ENCODE assay signal across 16 cellular contexts in the genomic region with DNA sequence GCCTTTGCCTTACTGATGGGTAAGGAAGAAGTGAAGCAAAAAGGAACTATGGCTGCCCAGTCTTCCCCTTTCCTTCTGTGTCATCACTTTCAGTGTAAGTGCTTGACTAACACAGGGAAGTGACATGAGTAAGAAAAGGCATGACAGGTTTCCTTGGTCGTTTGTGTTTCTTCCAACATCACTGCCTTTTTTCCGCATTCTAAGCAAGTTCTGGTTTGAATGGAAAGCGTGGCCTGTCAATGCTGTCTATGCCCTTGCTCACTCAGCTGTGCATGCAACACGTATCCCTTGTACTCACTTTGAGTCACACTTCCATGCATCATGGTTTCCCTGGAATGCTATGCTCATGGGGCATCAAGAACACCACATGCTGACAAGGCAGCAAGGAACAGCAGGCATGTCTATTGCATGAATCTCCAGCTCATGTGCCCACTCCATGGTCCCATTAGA.
A peak's percentile ranks its signal among the peaks of the same experiment; 100 is the strongest.
DNase-seq lines count a peak whose midpoint lies in the region; ATAC-seq, FAIRE-seq and TF ChIP-seq lines count a peak whose summit lies in the region.
"Had no signal": no experiment of that assay in that cellular context is flagged by ENCODE, and none has a peak within 500 bp of the region (broad histone marks: within the 10 kb centered on the region; RNA-seq: fewer than 3 reads in every experiment).

No MANE protein-coding gene starts in this region.

- no peaks in the 10 kb centered on the region for H3K36me3 Mint-ChIP-seq in astrocyte (ENCODE audit: low read depth, unreplicated experiment)

- no peaks in the 10 kb centered on the region for H3K9me3 Mint-ChIP-seq in astrocyte (ENCODE audit: unreplicated experiment)
- H3K9me3 Mint-ChIP-seq: central memory CD8-positive, alpha-beta T cell had no signal

- H3K36me3 ChIP-seq in left ventricle myocardium inferior (no peaks in the 10 kb centered on the region), astrocyte (ENCODE audit: insufficient read depth, low read length) (no peaks in the 10 kb centered on the region), right lobe of liver (no peaks in the 10 kb centered on the region), tibial nerve (no peaks in the 10 kb centered on the region)
- H3K36me3 ChIP-seq: pancreas, thoracic aorta had no signal

- no peak overlapping the region for H2AFZ ChIP-seq in astrocyte (ENCODE audit: low read depth, low read length)

- no peaks in the 10 kb centered on the region for H3K4me1 ChIP-seq in left ventricle myocardium inferior
- no peaks in the 10 kb centered on the region for H3K4me1 ChIP-seq in astrocyte (ENCODE audit: insufficient read depth, low read length)
- no peaks in the 10 kb centered on the region for H3K4me1 ChIP-seq in right lobe of liver
- H3K4me1 ChIP-seq in tibial nerve = no peaks in the 10 kb centered on the region
- H3K4me1 ChIP-seq: pancreas had no signal

- no peaks in the 10 kb centered on the region for H3K4me1 Mint-ChIP-seq in astrocyte (ENCODE audit: low read depth, unreplicated experiment)
- H3K4me1 Mint-ChIP-seq: central memory CD8-positive, alpha-beta T cell had no signal

- H3K4me3 Mint-ChIP-seq in astrocyte (ENCODE audit: unreplicated experiment) = no peak overlapping the region
- H3K4me3 Mint-ChIP-seq: central memory CD8-positive, alpha-beta T cell had no signal

- DNase-seq in Right ventricle myocardium inferior (ENCODE audit: missing footprints) = no peak
- DNase-seq in left ventricle myocardium inferior = no peak
- DNase-seq in astrocyte (ENCODE audit: low read depth) = peak; percentile 13
- peak in 1 of 3 donors; percentile 26 for DNase-seq in right lobe of liver
- DNase-seq in tibial nerve (ENCODE audit: low spot score in 2 of 2) = no peak
- no peak for DNase-seq in foreskin melanocyte
- no peak for DNase-seq in GM20000 (ENCODE audit: low spot score)
- DNase-seq: activated CD4-positive, alpha-beta T cell treated with anti-CD3 and anti-CD28 coated beads for 4 hours; activated gamma-delta T cell; kidney; MM.1S; pancreas had no signal

- peaks cover 15% of the 10 kb centered on the region for H3K27me3 Mint-ChIP-seq in astrocyte (ENCODE audit: low read depth, unreplicated experiment)
- H3K27me3 Mint-ChIP-seq: central memory CD8-positive, alpha-beta T cell had no signal

- TF ChIP-seq CTCF in left ventricle myocardium inferior (IDR thresholded peaks at IDR 0.05; ENCODE audit: borderline replicate concordance) (no peak), astrocyte (IDR thresholded peaks at IDR 0.05; ENCODE audit: insufficient read depth, low read depth, low read length) (no peak), right lobe of liver (IDR thresholded peaks at IDR 0.05) (no peak), tibial nerve (IDR thresholded peaks at IDR 0.05) (no peak), GM20000 (IDR thresholded peaks at IDR 0.05; ENCODE audit: extremely low read depth, missing control alignments) (no peak)

- no peak overlapping the region for H3K4me3 ChIP-seq in left ventricle myocardium inferior
- H3K4me3 ChIP-seq in astrocyte (ENCODE audit: insufficient read depth, low read depth, low read length) = no peak overlapping the region
- no peak overlapping the region for H3K4me3 ChIP-seq in right lobe of liver
- no peak overlapping the region for H3K4me3 ChIP-seq in tibial nerve
- H3K4me3 ChIP-seq: pancreas, thoracic aorta had no signal

- no peak for FAIRE-seq in astrocyte (lab: Jason Lieb, UNC)
- FAIRE-seq: GM18507, kidney, pancreas had no signal

- no peaks in the 10 kb centered on the region for H4K20me1 ChIP-seq in astrocyte (ENCODE audit: insufficient read depth, low read length)

- intact Hi-C loops in Right ventricle myocardium inferior (cut with DNase I) (no loop called here), left ventricle myocardium inferior (cut with micrococcal nuclease) (no loop called here), right lobe of liver (cut with DNase I) (no loop called here)

- no peaks in the 10 kb centered on the region for H3K79me2 ChIP-seq in astrocyte (ENCODE audit: insufficient read depth, low read length)

- no peak overlapping the region for H3K27ac Mint-ChIP-seq in astrocyte (ENCODE audit: unreplicated experiment)

- H3K9me3 ChIP-seq in left ventricle myocardium inferior (replicated peaks) = no peaks in the 10 kb centered on the region
- H3K9me3 ChIP-seq in astrocyte (ENCODE audit: insufficient read depth, low read depth, low read length) = no peaks in the 10 kb centered on the region
- no peaks in the 10 kb centered on the region for H3K9me3 ChIP-seq in right lobe of liver
- no peaks in the 10 kb centered on the region for H3K9me3 ChIP-seq in tibial nerve
- H3K9me3 ChIP-seq: pancreas, thoracic aorta had no signal

- peak; percentile 33 to 82 for TF ChIP-seq EP300 in tibial nerve (IDR thresholded peaks at IDR 0.05)

- H3K27me3 ChIP-seq in left ventricle myocardium inferior (ENCODE audit: low read depth) (no peaks in the 10 kb centered on the region), astrocyte (ENCODE audit: insufficient read depth, low read length) (no peaks in the 10 kb centered on the region), right lobe of liver (no peaks in the 10 kb centered on the region), tibial nerve (no peaks in the 10 kb centered on the region)
- H3K27me3 ChIP-seq: pancreas had no signal

- H3K27ac ChIP-seq in left ventricle myocardium inferior (replicated peaks) (no peak overlapping the region), astrocyte (ENCODE audit: low read depth, low read length) (no peak overlapping the region), right lobe of liver (peak overlapping the region in 1 of 3 donors; percentile 33), tibial nerve (no peak overlapping the region)
- H3K27ac ChIP-seq: pancreas, thoracic aorta had no signal

- H3K9ac ChIP-seq in astrocyte (ENCODE audit: low read length) = no peak overlapping the region

- H3K4me2 ChIP-seq in astrocyte (ENCODE audit: low read length) = no peak overlapping the region

- 40% methylated on average over 3 of the region's 4 CpGs for WGBS in right lobe of liver (ENCODE audit: insufficient coverage, low coverage, low lambda C conversion rate, missing lambda C conversion rate)
- whole genome bisulfite sequencing in tibial nerve, 2 donors = 56 to 75% methylated on average over 4 of the region's 4 CpGs

- ATAC-seq in Right ventricle myocardium inferior = peak; percentile 63
- peak; percentile 50 to 79 (median 64) for ATAC-seq in right lobe of liver
- no peak for ATAC-seq in SK-N-SH treated with all-trans-retinoic acid at 6 μM for 48 hours

- TF ChIP-seq POLR2A in right lobe of liver (IDR thresholded peaks at IDR 0.05) = no peak
- no peak for TF ChIP-seq POLR2A in tibial nerve (IDR thresholded peaks at IDR 0.05)

TF ChIP-seq in SK-N-SH treated with all-trans-retinoic acid at 6 μM for 48 hours, 23 proteins besides CTCF, POLR2A, EP300 and RAD21:
- TF ChIP-seq ZNF8 (CRISPR knock-in tag; IDR thresholded peaks at IDR 0.05) = no peak
- no peak for TF ChIP-seq ZNF565 (CRISPR knock-in tag; conservative IDR thresholded peaks at IDR 0.05; ENCODE audit: low read depth)
- no peak for TF ChIP-seq ZFP3 (CRISPR knock-in tag; IDR thresholded peaks at IDR 0.05)
- no peak for TF ChIP-seq ESRRG (CRISPR knock-in tag; IDR thresholded peaks at IDR 0.05)
- TF ChIP-seq RARB (CRISPR knock-in tag; IDR thresholded peaks at IDR 0.05) = no peak
- TF ChIP-seq OSR1 (CRISPR knock-in tag; IDR thresholded peaks at IDR 0.05) = no peak
- TF ChIP-seq SNAI2 (CRISPR knock-in tag; IDR thresholded peaks at IDR 0.05) = no peak
- no peak for TF ChIP-seq ZFP30 (CRISPR knock-in tag; IDR thresholded peaks at IDR 0.05)
- TF ChIP-seq ARNTL (CRISPR knock-in tag; IDR thresholded peaks at IDR 0.05; ENCODE audit: borderline replicate concordance, low read depth) = no peak
- no peak for TF ChIP-seq BACH2 (CRISPR knock-in tag; IDR thresholded peaks at IDR 0.05; ENCODE audit: borderline replicate concordance)
- TF ChIP-seq TCF4 (CRISPR knock-in tag; IDR thresholded peaks at IDR 0.05; ENCODE audit: borderline replicate concordance) = no peak
- TF ChIP-seq, protein P1, sequence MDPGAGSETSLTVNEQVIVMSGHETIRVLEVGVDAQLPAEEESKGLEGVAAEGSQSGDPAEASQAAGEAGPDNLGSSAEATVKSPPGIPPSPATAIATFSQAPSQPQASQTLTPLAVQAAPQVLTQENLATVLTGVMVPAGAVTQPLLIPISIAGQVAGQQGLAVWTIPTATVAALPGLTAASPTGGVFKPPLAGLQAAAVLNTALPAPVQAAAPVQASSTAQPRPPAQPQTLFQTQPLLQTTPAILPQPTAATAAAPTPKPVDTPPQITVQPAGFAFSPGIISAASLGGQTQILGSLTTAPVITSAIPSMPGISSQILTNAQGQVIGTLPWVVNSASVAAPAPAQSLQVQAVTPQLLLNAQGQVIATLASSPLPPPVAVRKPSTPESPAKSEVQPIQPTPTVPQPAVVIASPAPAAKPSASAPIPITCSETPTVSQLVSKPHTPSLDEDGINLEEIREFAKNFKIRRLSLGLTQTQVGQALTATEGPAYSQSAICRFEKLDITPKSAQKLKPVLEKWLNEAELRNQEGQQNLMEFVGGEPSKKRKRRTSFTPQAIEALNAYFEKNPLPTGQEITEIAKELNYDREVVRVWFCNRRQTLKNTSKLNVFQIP (CRISPR knock-in tag; IDR thresholded peaks at IDR 0.05; ENCODE audit: borderline replicate concordance, low read depth) = no peak
- TF ChIP-seq ZC3H10 (CRISPR knock-in tag; IDR thresholded peaks at IDR 0.05) = no peak
- TF ChIP-seq CSDC2 (CRISPR knock-in tag; IDR thresholded peaks at IDR 0.05) = no peak
- TF ChIP-seq ISL1 (CRISPR knock-in tag; IDR thresholded peaks at IDR 0.05) = no peak
